In the genomic region with DNA sequence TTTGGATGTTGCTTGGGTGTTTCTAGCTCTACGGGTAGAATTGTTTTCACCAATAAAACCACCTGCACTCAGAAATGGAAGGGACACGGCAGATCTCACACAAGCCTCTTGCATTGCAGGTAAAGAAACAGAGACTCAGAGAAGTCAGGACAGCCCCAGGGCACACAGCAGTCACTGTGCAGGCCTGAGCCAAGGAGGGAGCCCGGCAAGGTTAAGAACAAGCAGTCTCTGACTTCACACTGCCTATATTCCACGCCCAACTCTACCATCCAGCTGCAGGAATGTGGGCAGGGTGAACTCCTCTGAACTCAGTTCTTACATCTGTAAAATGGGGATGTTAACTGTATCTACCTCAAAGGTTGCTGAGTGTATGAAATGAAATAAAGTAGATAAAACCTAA, we compare ENCODE assay signal across 14 cellular contexts. TPM values are rescaled to one million over a fixed set of nuclear protein-coding genes. Genes with fewer than 3 reads are reported as not detected.
"Had no signal": no experiment of that assay in that cellular context is flagged by ENCODE, and none has a peak within 500 bp of the region (broad histone marks: within the 10 kb centered on the region; RNA-seq: fewer than 3 reads in every experiment).

No MANE protein-coding gene starts in this region.

- H3K27me3 Mint-ChIP-seq: activated B cell treated with CpG ODN at 0.5 μM for 24 hours had no signal

- H3K36me3 ChIP-seq: brain microvascular endothelial cell, pancreas had no signal

- ATAC-seq: activated CD8-positive, alpha-beta T cell treated with anti-CD3 and anti-CD28 coated beads, Interleukin-2, amount 10 ng/mL, durations not matched to agents 7 days and 5 days; left ventricle myocardium superior; pancreas had no signal

- H3K36me3 Mint-ChIP-seq: activated naive CD8-positive, alpha-beta T cell treated with anti-CD3 and anti-CD28 coated beads, Interleukin-2, amount 10 ng/mL, durations not matched to agents 7 days and 5 days had no signal

- H3K9me3 ChIP-seq: pancreas had no signal

- H3K4me3 ChIP-seq: dorsolateral prefrontal cortex, pancreas had no signal

- H3K9me3 Mint-ChIP-seq: activated B cell treated with CpG ODN at 0.5 μM for 24 hours; activated CD4-positive, alpha-beta T cell treated with anti-CD3 and anti-CD28 coated beads, Interleukin-2, amount 10 ng/mL, durations not matched to agents 24 days and 14 days; activated naive CD8-positive, alpha-beta T cell treated with anti-CD3 and anti-CD28 coated beads, Interleukin-2, amount 10 ng/mL, durations not matched to agents 7 days and 5 days; endodermal cell; T-helper 2 cell treated with Interferon-gamma antibody and Interleukin-4, amounts not matched to agents 5 μg/mL and 100 μg/mL, for 36 hours had no signal

- H3K4me3 Mint-ChIP-seq: activated B cell treated with CpG ODN at 0.5 μM for 24 hours; activated CD4-positive, alpha-beta T cell treated with anti-CD3 and anti-CD28 coated beads, Interleukin-2, amount 10 ng/mL, durations not matched to agents 24 days and 14 days; activated CD8-positive, alpha-beta T cell treated with anti-CD3 and anti-CD28 coated beads, Interleukin-2, amount 10 ng/mL, durations not matched to agents 7 days and 5 days; activated naive CD8-positive, alpha-beta T cell treated with anti-CD3 and anti-CD28 coated beads, Interleukin-2, amount 10 ng/mL, durations not matched to agents 7 days and 5 days; endodermal cell; T-helper 2 cell treated with Interferon-gamma antibody and Interleukin-4, amounts not matched to agents 5 μg/mL and 100 μg/mL, for 36 hours had no signal

- H3K27me3 ChIP-seq: brain microvascular endothelial cell, dorsolateral prefrontal cortex, pancreas had no signal

- H3K27ac ChIP-seq: brain microvascular endothelial cell, pancreas had no signal

- H3K27ac Mint-ChIP-seq: activated CD4-positive, alpha-beta T cell treated with anti-CD3 and anti-CD28 coated beads, Interleukin-2, amount 10 ng/mL, durations not matched to agents 24 days and 14 days; activated CD8-positive, alpha-beta T cell treated with anti-CD3 and anti-CD28 coated beads, Interleukin-2, amount 10 ng/mL, durations not matched to agents 7 days and 5 days; activated naive CD8-positive, alpha-beta T cell treated with anti-CD3 and anti-CD28 coated beads, Interleukin-2, amount 10 ng/mL, durations not matched to agents 7 days and 5 days; endodermal cell; T-helper 2 cell treated with Interferon-gamma antibody and Interleukin-4, amounts not matched to agents 5 μg/mL and 100 μg/mL, for 36 hours had no signal

- DNase-seq: activated B cell treated with CpG ODN at 0.5 μM for 24 hours; activated CD4-positive, alpha-beta T cell treated with anti-CD3 and anti-CD28 coated beads, Interleukin-2, amount 10 ng/mL, durations not matched to agents 24 days and 14 days; activated CD8-positive, alpha-beta T cell treated with anti-CD3 and anti-CD28 coated beads, Interleukin-2, amount 10 ng/mL, durations not matched to agents 7 days and 5 days; activated naive CD4-positive, alpha-beta T cell; activated naive CD8-positive, alpha-beta T cell treated with anti-CD3 and anti-CD28 coated beads, Interleukin-2, amount 10 ng/mL, durations not matched to agents 7 days and 5 days; brain microvascular endothelial cell; dorsolateral prefrontal cortex; endodermal cell; hippocampal formation; left ventricle myocardium superior; pancreas; stimulated activated CD4-positive, alpha-beta T cell treated with anti-CD3 and anti-CD28 coated beads, Interleukin-1b, Interleukin-23, amount 100 ng/mL, for 48 hours; SW 1271 had no signal

- H3K4me1 ChIP-seq: pancreas had no signal

RNA-seq across cellular contexts. Expression of a gene that starts 15.4 kb away (rescaled TPM):
- total RNA-seq: activated CD8-positive, alpha-beta T cell treated with anti-CD3 and anti-CD28 coated beads, Interleukin-2, amount 10 ng/mL, durations not matched to agents 7 days and 5 days had no signal
